ENCODE assay signal across 9 cellular contexts in the genomic region with DNA sequence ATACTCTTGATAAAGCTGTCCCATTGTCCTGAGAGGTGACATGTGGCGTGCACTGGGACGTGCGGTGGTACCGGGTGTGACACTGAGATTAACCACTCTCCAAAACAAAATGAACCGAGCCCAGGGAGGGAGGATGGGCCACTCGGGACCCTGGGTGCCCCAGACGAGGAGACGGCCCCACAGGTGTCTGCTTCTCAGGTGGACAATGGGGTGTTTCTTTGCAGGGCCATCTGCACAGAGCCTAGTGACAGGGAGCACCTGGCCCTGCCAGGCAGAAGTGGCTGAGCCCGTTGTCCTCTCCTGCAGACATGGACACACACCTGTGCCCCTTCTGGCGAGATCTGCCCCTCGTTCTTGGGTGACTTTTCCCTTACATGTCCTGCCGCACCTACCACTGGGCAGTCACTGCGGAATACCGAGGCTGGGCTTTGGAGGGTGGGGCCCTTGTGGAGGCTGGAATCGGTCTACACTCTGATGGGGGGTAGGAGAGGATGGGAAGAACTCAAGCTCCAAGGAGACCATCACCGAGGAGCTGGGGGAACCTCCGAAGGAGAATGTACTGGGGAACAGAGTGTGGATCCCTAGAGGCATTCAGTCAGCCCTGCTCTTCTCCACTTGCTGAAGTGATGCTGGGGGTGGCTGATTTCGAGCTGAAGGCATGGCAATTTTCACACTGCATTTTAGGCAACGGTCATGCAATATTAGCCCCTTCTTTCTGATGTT.
"Had no signal": no experiment of that assay in that cellular context is flagged by ENCODE, and none has a peak within 500 bp of the region (broad histone marks: within the 10 kb centered on the region; RNA-seq: fewer than 3 reads in every experiment).

No MANE protein-coding gene starts in this region.

- ATAC-seq: foreskin keratinocyte had no signal

- H3K4me3 ChIP-seq: esophagus muscularis mucosa, ovary, prostate gland, smooth muscle cell, tibial nerve had no signal

- H3K4me2 ChIP-seq: smooth muscle cell had no signal

- H3K9me3 ChIP-seq: esophagus muscularis mucosa, neutrophil, ovary, prostate gland, tibial nerve had no signal

- H3K4me1 ChIP-seq: foreskin keratinocyte, prostate gland, tibial nerve had no signal

- H3K27me3 ChIP-seq: esophagus muscularis mucosa, foreskin keratinocyte, neutrophil, ovary, tibial nerve had no signal

- H3K27ac ChIP-seq: foreskin keratinocyte, neutrophil, ovary, prostate gland, tibial nerve had no signal

- DNase-seq: dermis blood vessel endothelial cell, foreskin keratinocyte, ovary, SW 1271 had no signal

- H3K36me3 ChIP-seq: neutrophil, ovary, prostate gland had no signal
